2 cellular contexts compared by ENCODE assay signal in genomic region chr6:44248579-44248978, GRCh38.
TF ChIP-seq lines count a peak whose summit lies in the region.

No MANE protein-coding gene starts in this region.

TF ChIP-seq in A549, 52 proteins besides CTCF, POLR2A, EP300 and RAD21:
- TF ChIP-seq ZNF302 (CRISPR knock-in tag; IDR thresholded peaks at IDR 0.05), result no peak
- TF ChIP-seq PHF8 (IDR thresholded peaks at IDR 0.05; ENCODE audit: borderline replicate concordance, low read depth), result no peak
- no peak for TF ChIP-seq RCOR1 (IDR thresholded peaks at IDR 0.05; ENCODE audit: low read depth, low read length)
- TF ChIP-seq CHD4 (IDR thresholded peaks at IDR 0.05; ENCODE audit: borderline replicate concordance), result no peak
- TF ChIP-seq ATOH8 (CRISPR knock-in tag; IDR thresholded peaks at IDR 0.05; ENCODE audit: low read depth), result no peak
- no peak for TF ChIP-seq JUNB (IDR thresholded peaks at IDR 0.05)
- no peak for TF ChIP-seq PBX3 (IDR thresholded peaks at IDR 0.05)
- TF ChIP-seq GATA3 (IDR thresholded peaks at IDR 0.05; ENCODE audit: borderline replicate concordance), result no peak
- TF ChIP-seq REST (IDR thresholded peaks at IDR 0.05), result no peak
- no peak for TF ChIP-seq HMGXB4 (CRISPR knock-in tag; IDR thresholded peaks at IDR 0.05; ENCODE audit: borderline replicate concordance)
- TF ChIP-seq POLR2AphosphoS2 (conservative IDR thresholded peaks at IDR 0.05; ENCODE audit: low read length), result no peak
- TF ChIP-seq CHD2 (IDR thresholded peaks at IDR 0.05; ENCODE audit: low read length, partially characterized antibody), result no peak

TF ChIP-seq in IMR-90, 13 proteins besides CTCF, POLR2A, EP300 and RAD21:
- TF ChIP-seq SMC3 (IDR thresholded peaks at IDR 0.05; ENCODE audit: low read depth, low read length) (no peak), ELK1 (IDR thresholded peaks at IDR 0.05; ENCODE audit: borderline replicate concordance, low read depth, low read length) (no peak), RCOR1 (IDR thresholded peaks at IDR 0.05; ENCODE audit: insufficient replicate concordance, low read length) (no peak), USF2 (IDR thresholded peaks at IDR 0.05; ENCODE audit: low read depth, low read length) (no peak), FOS (IDR thresholded peaks at IDR 0.05; ENCODE audit: low read depth, low read length) (no peak), MAFK (IDR thresholded peaks at IDR 0.05; ENCODE audit: low read depth, low read length) (no peak), CEBPB (IDR thresholded peaks at IDR 0.05; ENCODE audit: low read depth, low read length) (no peak), CHD1 (IDR thresholded peaks at IDR 0.05; ENCODE audit: low read depth, low read length) (no peak), BHLHE40 (IDR thresholded peaks at IDR 0.05; ENCODE audit: low read depth, low read length) (no peak), MAZ (IDR thresholded peaks at IDR 0.05; ENCODE audit: borderline replicate concordance, low read depth, low read length) (no peak), RFX5 (IDR thresholded peaks at IDR 0.05; ENCODE audit: low read depth, low read length) (no peak), NFE2L2 (IDR thresholded peaks at IDR 0.05; ENCODE audit: low read depth, low read length) (no peak), MXI1 (IDR thresholded peaks at IDR 0.05; ENCODE audit: borderline replicate concordance, low read depth, low read length) (no peak)
